Comparison of ENCODE assay signal across 21 cellular contexts in the genomic region with DNA sequence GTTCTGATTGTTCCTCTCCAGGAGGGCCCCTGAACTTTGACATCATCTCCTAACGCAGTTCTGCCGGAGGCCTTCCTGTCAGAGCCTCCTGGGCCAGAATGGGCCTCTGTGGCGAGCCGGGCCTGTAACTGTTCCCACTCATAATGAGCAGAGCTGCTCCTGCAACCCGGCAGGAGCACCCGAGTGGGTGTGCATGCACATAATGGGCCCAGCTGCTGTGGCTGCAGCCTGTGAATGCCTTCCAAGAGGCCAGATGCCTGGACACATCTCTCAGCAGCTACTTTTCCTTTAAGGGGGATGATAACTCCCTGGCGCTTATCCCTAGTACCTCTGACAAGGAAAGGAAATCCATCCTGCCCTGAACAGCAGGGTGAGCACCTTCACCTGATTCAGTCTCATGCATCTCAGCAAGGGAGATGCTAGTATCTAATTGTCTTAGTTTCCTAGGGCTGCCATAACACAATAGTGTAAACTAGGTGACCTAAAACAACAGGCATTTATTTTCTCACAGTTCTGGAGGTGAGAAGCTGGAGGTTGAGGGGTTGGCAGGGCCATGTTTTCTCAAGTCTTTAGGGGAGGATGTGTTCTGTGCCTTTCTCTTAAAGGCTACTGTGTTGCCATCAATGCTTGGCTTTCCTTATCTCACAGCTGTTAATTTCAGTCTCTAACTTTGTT.
"Had no signal": no experiment of that assay in that cellular context is flagged by ENCODE, and none has a peak within 500 bp of the region (broad histone marks: within the 10 kb centered on the region; RNA-seq: fewer than 3 reads in every experiment).

No MANE protein-coding gene starts in this region.

- H3K36me3 Mint-ChIP-seq: activated naive CD8-positive, alpha-beta T cell treated with anti-CD3 and anti-CD28 coated beads for 36 hours; naive B cell; stimulated activated memory B cell treated with anti-CD40 and anti-IgM and Interleukin-4, amounts not matched to agents 10 μg/mL and 1 μg/mL and 100 μg/mL, for 72 hours had no signal

- H3K36me3 ChIP-seq: neural progenitor cell, thyroid gland had no signal

- H3K27ac Mint-ChIP-seq: activated CD4-positive, alpha-beta T cell treated with anti-CD3 and anti-CD28 coated beads, Interleukin-2, amount 10 ng/mL, durations not matched to agents 7 days and 5 days; activated naive CD8-positive, alpha-beta T cell treated with anti-CD3 and anti-CD28 coated beads for 36 hours; naive B cell; neural progenitor cell; stimulated activated memory B cell treated with anti-CD40 and anti-IgM and Interleukin-4, amounts not matched to agents 10 μg/mL and 1 μg/mL and 100 μg/mL, for 72 hours; T-helper 2 cell treated with Interferon-gamma antibody and Interleukin-4, amounts not matched to agents 5 μg/mL and 100 μg/mL, for 36 hours had no signal

- H3K9me3 Mint-ChIP-seq: activated CD4-positive, alpha-beta T cell treated with anti-CD3 and anti-CD28 coated beads, Interleukin-2, amount 10 ng/mL, durations not matched to agents 7 days and 5 days; activated naive CD8-positive, alpha-beta T cell treated with anti-CD3 and anti-CD28 coated beads for 36 hours; neural progenitor cell; stimulated activated memory B cell treated with anti-CD40 and anti-IgM and Interleukin-4, amounts not matched to agents 10 μg/mL and 1 μg/mL and 100 μg/mL, for 72 hours; T-helper 2 cell treated with Interferon-gamma antibody and Interleukin-4, amounts not matched to agents 5 μg/mL and 100 μg/mL, for 36 hours had no signal

- ATAC-seq: stimulated activated memory B cell treated with anti-CD40 and anti-IgM and Interleukin-4, amounts not matched to agents 10 μg/mL and 1 μg/mL and 100 μg/mL, for 72 hours had no signal

- H2AFZ ChIP-seq: neural progenitor cell, parathyroid adenoma had no signal

- H3K9ac ChIP-seq: neural progenitor cell, parathyroid adenoma had no signal

- H3K4me3 Mint-ChIP-seq: activated CD4-positive, alpha-beta T cell treated with anti-CD3 and anti-CD28 coated beads, Interleukin-2, amount 10 ng/mL, durations not matched to agents 7 days and 5 days; activated naive CD8-positive, alpha-beta T cell treated with anti-CD3 and anti-CD28 coated beads for 36 hours; naive B cell; neural progenitor cell; stimulated activated memory B cell treated with anti-CD40 and anti-IgM and Interleukin-4, amounts not matched to agents 10 μg/mL and 1 μg/mL and 100 μg/mL, for 72 hours; T-helper 2 cell treated with Interferon-gamma antibody and Interleukin-4, amounts not matched to agents 5 μg/mL and 100 μg/mL, for 36 hours had no signal

- DNase-seq: activated CD4-positive, alpha-beta T cell treated with anti-CD3 and anti-CD28 coated beads, Interleukin-2, amount 10 ng/mL, durations not matched to agents 7 days and 5 days; activated CD4-positive, CD25-positive, alpha-beta regulatory T cell; activated CD8-positive, alpha-beta memory T cell treated with anti-CD3 and anti-CD28 coated beads for 24 hours; activated gamma-delta T cell treated with Interleukin-2 at 50 U/mL for 16 hours; activated naive CD8-positive, alpha-beta T cell treated with anti-CD3 and anti-CD28 coated beads for 36 hours; amygdala; brain microvascular endothelial cell; effector CD8-positive, alpha-beta T cell; foreskin melanocyte; head of caudate nucleus; naive B cell; right cardiac atrium; stimulated activated CD4-positive, alpha-beta T cell treated with anti-CD3 and anti-CD28 coated beads, Interleukin-12 subunit alpha, Interleukin-12 subunit beta, amount 100 ng/mL, for 4 hours; stimulated activated CD4-positive, alpha-beta T cell treated with anti-CD3 and anti-CD28 coated beads, Interleukin-2, amount 100 ng/mL, for 24 hours; SW 1271; thyroid gland had no signal

- H3K4me3 ChIP-seq: lung, neural progenitor cell, thyroid gland had no signal

- H3K27ac ChIP-seq: neural progenitor cell, parathyroid adenoma, thyroid gland had no signal

- H3K27me3 ChIP-seq: brain microvascular endothelial cell, neural progenitor cell, thyroid gland had no signal

- H3K4me2 ChIP-seq: neural progenitor cell had no signal

- H3K9me3 ChIP-seq: thyroid gland had no signal

- H3K4me1 Mint-ChIP-seq: activated CD4-positive, alpha-beta T cell treated with anti-CD3 and anti-CD28 coated beads, Interleukin-2, amount 10 ng/mL, durations not matched to agents 7 days and 5 days; activated naive CD8-positive, alpha-beta T cell treated with anti-CD3 and anti-CD28 coated beads for 36 hours; naive B cell; stimulated activated memory B cell treated with anti-CD40 and anti-IgM and Interleukin-4, amounts not matched to agents 10 μg/mL and 1 μg/mL and 100 μg/mL, for 72 hours had no signal
